In genomic region chr3:84961492-84962255, GRCh38 we compare ENCODE assay signal across 14 cellular contexts. TPM values are rescaled to one million over a fixed set of nuclear protein-coding genes. Genes with fewer than 3 reads are reported as not detected.
DNase-seq lines count a peak whose midpoint lies in the region; ATAC-seq and TF ChIP-seq lines count a peak whose summit lies in the region.
"Had no signal": no experiment of that assay in that cellular context is flagged by ENCODE, and none has a peak within 500 bp of the region (broad histone marks: within the 10 kb centered on the region; RNA-seq: fewer than 3 reads in every experiment).

No MANE protein-coding gene starts in this region.

- H3K27ac Mint-ChIP-seq in osteocyte (ENCODE audit: unreplicated experiment): no peak overlapping the region
- H3K27ac Mint-ChIP-seq: activated naive CD4-positive, alpha-beta T cell treated with anti-CD3 and anti-CD28 coated beads, Interleukin-2, amount 10 ng/mL, durations not matched to agents 7 days and 5 days; CD4-positive, CD25-positive, alpha-beta regulatory T cell had no signal

- H3K27ac ChIP-seq in gastrocnemius medialis (peak overlapping the region; percentile 45 to 84 (median 72)), stomach (no peak overlapping the region)
- H3K27ac ChIP-seq: skin epidermis had no signal

- no peaks in the 10 kb centered on the region for H3K36me3 Mint-ChIP-seq in osteocyte (ENCODE audit: unreplicated experiment)
- H3K36me3 Mint-ChIP-seq: activated naive CD4-positive, alpha-beta T cell treated with anti-CD3 and anti-CD28 coated beads, Interleukin-2, amount 10 ng/mL, durations not matched to agents 7 days and 5 days; CD4-positive, CD25-positive, alpha-beta regulatory T cell had no signal

- no peak for TF ChIP-seq EP300 in stomach (IDR thresholded peaks at IDR 0.05)

- H3K4me3 ChIP-seq in gastrocnemius medialis (peak overlapping the region; percentile 68 to 93 (median 80)), stomach (peak overlapping the region in 1 of 4 donors; percentile 3)
- H3K4me3 ChIP-seq: skin epidermis had no signal

- no peak for ATAC-seq in gastrocnemius medialis
- no peak for ATAC-seq in GM21825 (IDR thresholded peaks at IDR 0.05; ENCODE audit: unreplicated experiment)
- ATAC-seq: esophagus mucosa had no signal

- WGBS in stomach, 5 donors: 15 to 23% (median 21%) methylated on average over 24 of the region's 24 CpGs

- H3K4me3 Mint-ChIP-seq in osteocyte (ENCODE audit: unreplicated experiment): no peak overlapping the region
- H3K4me3 Mint-ChIP-seq: activated naive CD4-positive, alpha-beta T cell treated with anti-CD3 and anti-CD28 coated beads, Interleukin-2, amount 10 ng/mL, durations not matched to agents 7 days and 5 days had no signal

- H3K9me3 Mint-ChIP-seq in osteocyte (ENCODE audit: unreplicated experiment): no peaks in the 10 kb centered on the region
- H3K9me3 Mint-ChIP-seq: activated naive CD4-positive, alpha-beta T cell treated with anti-CD3 and anti-CD28 coated beads, Interleukin-2, amount 10 ng/mL, durations not matched to agents 7 days and 5 days had no signal

- TF ChIP-seq CTCF in gastrocnemius medialis (IDR thresholded peaks at IDR 0.05 in 4 of 5, conservative IDR thresholded peaks at IDR 0.05 in 1 of 5) (no peak), osteocyte (IDR thresholded peaks at IDR 0.05) (no peak), stomach (IDR thresholded peaks at IDR 0.05) (no peak)

- peaks cover 17 to 36% of the 10 kb centered on the region in 2 donors for H3K4me1 ChIP-seq in gastrocnemius medialis
- peaks cover 11 to 20% (median 19%) of the 10 kb centered on the region in 4 donors for H3K4me1 ChIP-seq in stomach

- peaks cover 46% of the 10 kb centered on the region for H3K27me3 Mint-ChIP-seq in osteocyte (ENCODE audit: unreplicated experiment)

- H3K36me3 ChIP-seq in gastrocnemius medialis (no peaks in the 10 kb centered on the region), stomach (no peaks in the 10 kb centered on the region)

- H3K27me3 ChIP-seq in gastrocnemius medialis (peaks cover 0 to 20% (median 8%) of the 10 kb centered on the region in 3 donors), stomach (peaks cover 14 to 61% (median 39%) of the 10 kb centered on the region in 3 donors)

- no peaks in the 10 kb centered on the region for H3K9me3 ChIP-seq in gastrocnemius medialis
- no peaks in the 10 kb centered on the region for H3K9me3 ChIP-seq in stomach

- intact Hi-C loops in gastrocnemius medialis (cut with DNase I; ENCODE audit: low total_unique reads) (no loop called here), stomach (cut with DNase I; ENCODE audit: low total_unique reads) (no loop called here)

- peaks cover 11% of the 10 kb centered on the region for H3K4me1 Mint-ChIP-seq in osteocyte (ENCODE audit: unreplicated experiment)

- DNase-seq in NCI-H2227 (lab: John Stamatoyannopoulos, UW; ENCODE audit: unreplicated experiment) (peak; percentile 20), cerebellar cortex (ENCODE audit: low spot score) (peak; percentile 55), left kidney (ENCODE audit: low read depth, low spot score) (peak; percentile 23), gastrocnemius medialis (no peak), osteocyte (ENCODE audit: extremely low spot score, unreplicated experiment) (no peak), NCI-H1436 (lab: John Stamatoyannopoulos, UW) (no peak), stomach (no peak)
- DNase-seq: activated naive CD4-positive, alpha-beta T cell treated with anti-CD3 and anti-CD28 coated beads, Interleukin-2, amount 10 ng/mL, durations not matched to agents 7 days and 5 days; CD4-positive, CD25-positive, alpha-beta regulatory T cell; HCEC 1CT; NCI-H2029 had no signal

- TF ChIP-seq POLR2A in gastrocnemius medialis (IDR thresholded peaks at IDR 0.05) (no peak), stomach (IDR thresholded peaks at IDR 0.05) (no peak)

- in situ Hi-C loops in gastrocnemius medialis (cut with MboI; ENCODE audit: low sequenced_read_pairs in 4 of 4): no loop called here

RNA-seq across cellular contexts. Expression of gene CADM2, which starts 2.9 kb away (rescaled TPM):
- total RNA-seq in gastrocnemius medialis (1 to 10 TPM; 2.7 to 9.0 (median 6.0) TPM), osteocyte (1.5 and 2.2 TPM in 2 replicates), stomach (1 to 10 TPM in 3 of 5 donors, under 1 TPM in 1, not detected in 1; 0.29 to 8.1 (median 3.5) TPM)
- polyA plus RNA-seq in stomach: 1 to 10 TPM in 2 of 3 donors, under 1 TPM in 1; 0.80 to 4.3 (median 2.0) TPM
- total RNA-seq: CD4-positive, CD25-positive, alpha-beta regulatory T cell; esophagus mucosa had no signal
- polyA plus RNA-seq: CD4-positive, CD25-positive, alpha-beta regulatory T cell had no signal

Comparison
In these comparisons a context has a peak if more than half of its experiments do, and no peak if none do; other contexts are left out.
1. DNase-seq: peak in NCI-H2227 (single experiment), cerebellar cortex (single experiment) and left kidney (single experiment); none in gastrocnemius medialis (0 of 2), osteocyte (single experiment), NCI-H1436 (single experiment) and stomach (single experiment).
2. H3K27ac ChIP-seq: peak in gastrocnemius medialis (4 of 4); none in stomach (0 of 5).